ENCODE assay signal across 9 cellular contexts in genomic region chr1:46131727-46132528, GRCh38. TPM values are rescaled to one million over a fixed set of nuclear protein-coding genes. Genes with fewer than 3 reads are reported as not detected.
A peak's percentile ranks its signal among the peaks of the same experiment; 100 is the strongest.
DNase-seq lines count a peak whose midpoint lies in the region; ATAC-seq and TF ChIP-seq lines count a peak whose summit lies in the region.
"Had no signal": no experiment of that assay in that cellular context is flagged by ENCODE, and none has a peak within 500 bp of the region (broad histone marks: within the 10 kb centered on the region; RNA-seq: fewer than 3 reads in every experiment).

No MANE protein-coding gene starts in this region.

- no peaks in the 10 kb centered on the region for H3K9me3 ChIP-seq in effector memory CD4-positive, alpha-beta T cell (ENCODE audit: control insufficient read depth, low read length)
- no peaks in the 10 kb centered on the region for H3K9me3 ChIP-seq in mucosa of descending colon

- ATAC-seq in mucosa of descending colon, result no peak

- intact Hi-C loops in mucosa of descending colon (cut with DNase I, micrococcal nuclease), result no loop called here

- peak overlapping the region; percentile 48 for H3K27ac ChIP-seq in effector memory CD4-positive, alpha-beta T cell (ENCODE audit: insufficient read depth, low read length, poor library complexity, severe bottlenecking)
- peak overlapping the region; percentile 95 for H3K27ac ChIP-seq in temporal lobe (ENCODE audit: low read depth, low read length)

- H3K36me3 ChIP-seq in effector memory CD4-positive, alpha-beta T cell (ENCODE audit: control insufficient read depth, insufficient read depth, low read length), result no peaks in the 10 kb centered on the region
- H3K36me3 ChIP-seq in mucosa of descending colon (ENCODE audit: low read depth), result no peaks in the 10 kb centered on the region

- no peak for TF ChIP-seq CTCF in mucosa of descending colon (IDR thresholded peaks at IDR 0.05)

- H3K4me3 ChIP-seq in effector memory CD4-positive, alpha-beta T cell (ENCODE audit: insufficient read depth, low read depth, low read length, poor library complexity, severe bottlenecking), result peak overlapping the region; percentile 82
- peak overlapping the region; percentile 24 for H3K4me3 ChIP-seq in mucosa of descending colon

- H3K27me3 ChIP-seq in effector memory CD4-positive, alpha-beta T cell (replicated peaks; ENCODE audit: control insufficient read depth, insufficient read depth, low read length, poor library complexity, severe bottlenecking), result peaks cover 24% of the 10 kb centered on the region

- DNase-seq in Daoy (ENCODE audit: low read depth), result peak; percentile 55
- DNase-seq in NCI-H187 (lab: John Stamatoyannopoulos, UW), result peak; percentile 14 to 73
- DNase-seq in activated CD4-positive, alpha-beta T cell treated with anti-CD3 and anti-CD28 coated beads for 1 hour, result peak; percentile 10
- DNase-seq in effector memory CD4-positive, alpha-beta T cell, result peak in 1 of 3 donors; percentile 9
- DNase-seq in mucosa of descending colon, result peak in 2 of 3 donors; percentile 47 to 61
- no peak for DNase-seq in GF-D8 (lab: John Stamatoyannopoulos, UW)
- no peak for DNase-seq in occipital lobe (lab: John Stamatoyannopoulos, UW)

- H3K4me1 ChIP-seq in effector memory CD4-positive, alpha-beta T cell (ENCODE audit: control insufficient read depth, insufficient read depth, low read length, poor library complexity, severe bottlenecking), result peaks cover 16% of the 10 kb centered on the region
- H3K4me1 ChIP-seq in mucosa of descending colon (ENCODE audit: low read depth), result peaks cover 5% of the 10 kb centered on the region

RNA-seq across cellular contexts. Expression of gene PIK3R3, which starts 0.5 kb away (rescaled TPM):
- total RNA-seq in Daoy (2014; rRNA removed; shearing (Covaris generic)), result 17.7 and 30.2 TPM in 2 replicates
- total RNA-seq in mucosa of descending colon (10 to 100 TPM in 2 of 3 donors, 1 to 10 TPM in 1; 5.9 to 15.6 (median 10.6) TPM), temporal lobe (16.0 TPM), occipital lobe (25.3 TPM)

RNA-seq across cellular contexts. Expression of gene TSPAN1, which starts 43.0 kb away (rescaled TPM):
- 2.7 TPM in 1 of 2 replicates, not detected in the other for total RNA-seq in Daoy (2014; rRNA removed; shearing (Covaris generic))
- 1,000 to 10,000 TPM in 2 of 3 donors, 100 to 1,000 TPM in 1; 723 to 1,819 (median 1,586) TPM for total RNA-seq in mucosa of descending colon
- total RNA-seq in temporal lobe, result 0.74 TPM
- total RNA-seq in occipital lobe, result 0.31 TPM
- total RNA-seq: T-helper 2 cell treated with Interferon-gamma antibody and Interleukin-4, amounts not matched to agents 100 ng/mL and 5 ng/mL, for 36 hours had no signal

RNA-seq across cellular contexts. Expression of gene P3R3URF, which starts 44.4 kb away (rescaled TPM):
- not detected in 2 replicates for total RNA-seq in Daoy (2014; rRNA removed; shearing (Covaris generic))
- not detected for total RNA-seq in mucosa of descending colon
- not detected for total RNA-seq in temporal lobe
- total RNA-seq in occipital lobe, result not detected
- total RNA-seq: T-helper 2 cell treated with Interferon-gamma antibody and Interleukin-4, amounts not matched to agents 100 ng/mL and 5 ng/mL, for 36 hours had no signal

Comparison
In these comparisons a context has a peak if more than half of its experiments do, and no peak if none do; other contexts are left out.
1. DNase-seq: peak in Daoy (single experiment), NCI-H187 (2 of 2), activated CD4-positive, alpha-beta T cell treated with anti-CD3 and anti-CD28 coated beads for 1 hour (single experiment) and mucosa of descending colon (2 of 3); none in GF-D8 (single experiment) and occipital lobe (single experiment).
2. RNA of gene TSPAN1, which starts 43.0 kb away (total RNA-seq): 723 to 1,819 TPM in mucosa of descending colon; 0.74 TPM in temporal lobe (single experiment), 0.31 TPM in occipital lobe (single experiment) and 2.7 TPM in Daoy; every median in the first group is over 100 times any median in the second.